In genomic region chr5:179805529-179806249, GRCh38 we compare ENCODE assay signal across 8 cellular contexts. TPM values are rescaled to one million over a fixed set of nuclear protein-coding genes. Genes with fewer than 3 reads are reported as not detected.
DNase-seq lines count a peak whose midpoint lies in the region; ATAC-seq and TF ChIP-seq lines count a peak whose summit lies in the region.

No MANE protein-coding gene starts in this region.

- H3K27me3 Mint-ChIP-seq in CD8-positive, alpha-beta memory T cell: no peaks in the 10 kb centered on the region
- H3K27me3 Mint-ChIP-seq in activated CD4-positive, alpha-beta memory T cell treated with anti-CD3 and anti-CD28 coated beads for 36 hours: no peaks in the 10 kb centered on the region

- TF ChIP-seq CTCF in fibroblast of villous mesenchyme (IDR thresholded peaks at IDR 0.05; ENCODE audit: insufficient read depth, low read depth, low read length) (no peak), omental fat pad (IDR thresholded peaks at IDR 0.05) (no peak)

- CTCF ChIA-PET in CD8-positive, alpha-beta memory T cell (lab: Charles Lee): interaction anchor here (0.9 to 1.0 kb wide), 3 partner anchors 9 to 101 kb away, joined by 3 to 4 read pairs (median 3); no protein-coding TSS in a partner anchor
- CTCF ChIA-PET in activated CD4-positive, alpha-beta memory T cell treated with anti-CD3 and anti-CD28 coated beads for 36 hours (lab: Charles Lee): interaction anchor here (0.9 to 1.5 kb wide), 3 partner anchors 9 to 101 kb away, joined by 3 to 4 read pairs (median 4); no protein-coding TSS in a partner anchor

- peak overlapping the region; percentile 41 for H3K4me3 ChIP-seq in CD8-positive, alpha-beta memory T cell (ENCODE audit: low read length)
- H3K4me3 ChIP-seq in fibroblast of villous mesenchyme (ENCODE audit: low read depth, low read length): peak overlapping the region; percentile 78

- intact Hi-C loops in activated CD4-positive, alpha-beta memory T cell treated with anti-CD3 and anti-CD28 coated beads for 36 hours (cut with micrococcal nuclease): loop anchor here (2.0 to 5.0 kb wide), 2 partner anchors 73 to 267 kb away; partner anchors contain the start of genes MAML1 and RNF130

- no peaks in the 10 kb centered on the region for H3K9me3 ChIP-seq in CD8-positive, alpha-beta memory T cell (ENCODE audit: low read length)

- H3K4me1 Mint-ChIP-seq in CD8-positive, alpha-beta memory T cell: peaks cover 27 to 38% (median 28%) of the 10 kb centered on the region in 3 donors
- H3K4me1 Mint-ChIP-seq in activated CD4-positive, alpha-beta memory T cell treated with anti-CD3 and anti-CD28 coated beads for 36 hours (ENCODE audit: low read depth): peaks cover 33% of the 10 kb centered on the region

- POLR2A ChIA-PET in CD8-positive, alpha-beta memory T cell (lab: Charles Lee): interaction anchor here (0.8 to 1.8 kb wide), 5 partner anchors 9 to 17 kb away, joined by 5 to 12 read pairs (median 5); partner anchors contain the start of genes LTC4S and SQSTM1
- POLR2A ChIA-PET in activated CD4-positive, alpha-beta memory T cell treated with anti-CD3 and anti-CD28 coated beads for 36 hours (lab: Charles Lee): interaction anchor here (0.7 to 3.9 kb wide), 3 partner anchors 11 to 182 kb away, joined by 3 to 19 read pairs (median 8); partner anchors contain the start of genes HNRNPH1, LTC4S and SQSTM1

- peak overlapping the region; percentile 82 to 95 (median 86) for H3K4me3 Mint-ChIP-seq in CD8-positive, alpha-beta memory T cell
- peak overlapping the region; percentile 86 for H3K4me3 Mint-ChIP-seq in activated CD4-positive, alpha-beta memory T cell treated with anti-CD3 and anti-CD28 coated beads for 36 hours

- no peaks in the 10 kb centered on the region for H3K27me3 ChIP-seq in CD8-positive, alpha-beta memory T cell (ENCODE audit: insufficient read depth, low read length, poor library complexity, severe bottlenecking)

- H3K9me3 Mint-ChIP-seq in CD8-positive, alpha-beta memory T cell: peaks cover 0 to 4% (median 0%) of the 10 kb centered on the region in 5 donors
- no peaks in the 10 kb centered on the region for H3K9me3 Mint-ChIP-seq in activated CD4-positive, alpha-beta memory T cell treated with anti-CD3 and anti-CD28 coated beads for 36 hours

- peak overlapping the region in 6 of 8 donors; percentile 51 to 86 (median 72) for H3K27ac Mint-ChIP-seq in CD8-positive, alpha-beta memory T cell
- peak overlapping the region; percentile 85 for H3K27ac Mint-ChIP-seq in activated CD4-positive, alpha-beta memory T cell treated with anti-CD3 and anti-CD28 coated beads for 36 hours

- DNase-seq in CD8-positive, alpha-beta memory T cell: peak in 2 of 5 donors; percentile 30 to 63
- DNase-seq in activated CD4-positive, alpha-beta memory T cell treated with anti-CD3 and anti-CD28 coated beads for 36 hours: peak; percentile 65
- DNase-seq in fibroblast of villous mesenchyme (ENCODE audit: low read depth) (peak; percentile 49), omental fat pad (ENCODE audit: low spot score) (no peak), kidney glomerular epithelial cell (lab: John Stamatoyannopoulos, UW) (no peak)
- no peak for DNase-seq in activated effector memory CD4-positive, alpha-beta T cell treated with anti-CD3 and anti-CD28 coated beads, Interleukin-2, amount 50 U/mL, for 16 hours

- peaks cover 1 to 9% (median 3%) of the 10 kb centered on the region in 3 donors for H3K36me3 Mint-ChIP-seq in CD8-positive, alpha-beta memory T cell
- peaks cover 14% of the 10 kb centered on the region for H3K36me3 Mint-ChIP-seq in activated CD4-positive, alpha-beta memory T cell treated with anti-CD3 and anti-CD28 coated beads for 36 hours

- H3K4me1 ChIP-seq in CD8-positive, alpha-beta memory T cell (ENCODE audit: insufficient read depth, low read length): peaks cover 33% of the 10 kb centered on the region

- ATAC-seq in GM19372 (IDR thresholded peaks at IDR 0.05; ENCODE audit: low read depth, unreplicated experiment) (peak; percentile 24), HG03571 (IDR thresholded peaks at IDR 0.05; ENCODE audit: unreplicated experiment) (peak; percentile 22), omental fat pad (ENCODE audit: low FRiP score) (peak; percentile 28)

- no peaks in the 10 kb centered on the region for H3K36me3 ChIP-seq in CD8-positive, alpha-beta memory T cell (ENCODE audit: insufficient read depth, low read length)

- H3K27ac ChIP-seq in CD8-positive, alpha-beta memory T cell (ENCODE audit: low read depth, low read length): peak overlapping the region; percentile 54

RNA-seq across cellular contexts. Expression of gene MGAT4B, which starts 1.0 kb away (rescaled TPM):
- 100 to 1,000 TPM in 1 of 2 experiments, 10 to 100 TPM in 1; 94.0 to 103 TPM for total RNA-seq in CD8-positive, alpha-beta memory T cell
- polyA plus RNA-seq in CD8-positive, alpha-beta memory T cell: 21.0 TPM
- total RNA-seq in activated CD4-positive, alpha-beta memory T cell treated with anti-CD3 and anti-CD28 coated beads for 36 hours: 10 to 100 TPM; 95.8 to 96.8 TPM
- total RNA-seq in fibroblast of villous mesenchyme: 83.8 and 102 TPM in 2 replicates
- total RNA-seq in omental fat pad: 10 to 100 TPM; 67.6 to 90.1 (median 73.9) TPM

RNA-seq across cellular contexts. Expression of gene LTC4S, which starts 11.9 kb away (rescaled TPM):
- total RNA-seq in CD8-positive, alpha-beta memory T cell: 1 to 10 TPM in 1 of 2 experiments, under 1 TPM in 1; 0.57 to 1.0 TPM
- 4.0 TPM for polyA plus RNA-seq in CD8-positive, alpha-beta memory T cell
- total RNA-seq in activated CD4-positive, alpha-beta memory T cell treated with anti-CD3 and anti-CD28 coated beads for 36 hours: 1 to 10 TPM in 1 of 2 experiments, under 1 TPM in 1; 0.48 to 1.1 TPM
- total RNA-seq in fibroblast of villous mesenchyme (0.43 TPM in 1 of 2 replicates, not detected in the other), omental fat pad (10 to 100 TPM in 2 of 4 donors, 1 to 10 TPM in 2; 7.1 to 15.1 (median 12.0) TPM)

RNA-seq across cellular contexts. Expression of gene SQSTM1, which starts 15.0 kb away (rescaled TPM):
- total RNA-seq in CD8-positive, alpha-beta memory T cell: 100 to 1,000 TPM; 158 to 179 TPM
- 212 TPM for polyA plus RNA-seq in CD8-positive, alpha-beta memory T cell
- 100 to 1,000 TPM; 127 to 130 TPM for total RNA-seq in activated CD4-positive, alpha-beta memory T cell treated with anti-CD3 and anti-CD28 coated beads for 36 hours
- total RNA-seq in fibroblast of villous mesenchyme (752 and 892 TPM in 2 replicates), omental fat pad (100 to 1,000 TPM; 400 to 762 (median 566) TPM)

RNA-seq across cellular contexts. Expression of gene MRNIP, which starts 52.9 kb away (rescaled TPM):
- total RNA-seq in CD8-positive, alpha-beta memory T cell: 10 to 100 TPM; 23.9 to 27.2 TPM
- 17.7 TPM for polyA plus RNA-seq in CD8-positive, alpha-beta memory T cell
- total RNA-seq in activated CD4-positive, alpha-beta memory T cell treated with anti-CD3 and anti-CD28 coated beads for 36 hours: 10 to 100 TPM; 19.8 to 24.9 TPM
- 9.0 and 13.0 TPM in 2 replicates for total RNA-seq in fibroblast of villous mesenchyme
- 10 to 100 TPM; 15.3 to 26.8 (median 17.7) TPM for total RNA-seq in omental fat pad

Comparison
In these comparisons a context has a peak if more than half of its experiments do, and no peak if none do; other contexts are left out.
1. DNase-seq: peak in activated CD4-positive, alpha-beta memory T cell treated with anti-CD3 and anti-CD28 coated beads for 36 hours (single experiment) and fibroblast of villous mesenchyme (single experiment); none in omental fat pad (single experiment), kidney glomerular epithelial cell (single experiment) and activated effector memory CD4-positive, alpha-beta T cell treated with anti-CD3 and anti-CD28 coated beads, Interleukin-2, amount 50 U/mL, for 16 hours (single experiment).
2. Peak in every context shown above with its lines, with median percentiles within 50 percentile points of each other: ATAC-seq.